In the genomic region with DNA sequence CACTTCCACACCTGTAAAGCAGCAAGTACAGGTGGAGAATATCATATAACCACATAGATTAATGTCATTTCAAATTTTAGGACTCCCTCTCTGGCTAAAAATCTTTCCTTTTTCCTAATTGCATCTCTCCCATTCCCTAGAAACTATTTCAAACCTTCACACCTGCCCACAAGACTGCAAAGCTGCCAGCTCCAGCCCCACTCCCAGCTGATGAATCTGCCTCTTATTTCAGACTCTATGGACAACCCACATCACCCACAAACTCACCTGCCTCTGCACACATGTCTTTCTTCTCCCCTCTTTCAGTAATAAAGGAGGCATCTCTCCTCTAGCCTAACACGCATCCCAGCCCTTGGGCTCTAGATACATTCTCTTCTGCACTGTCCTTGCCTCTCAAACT, we compare ENCODE assay signal across 4 cellular contexts.
"Had no signal": no experiment of that assay in that cellular context is flagged by ENCODE, and none has a peak within 500 bp of the region (broad histone marks: within the 10 kb centered on the region; RNA-seq: fewer than 3 reads in every experiment).

No MANE protein-coding gene starts in this region.

- H3K4me3 ChIP-seq: GM23338 had no signal

- DNase-seq: H9, HCEC 1CT, IMR-90 had no signal
